In the genomic region with DNA sequence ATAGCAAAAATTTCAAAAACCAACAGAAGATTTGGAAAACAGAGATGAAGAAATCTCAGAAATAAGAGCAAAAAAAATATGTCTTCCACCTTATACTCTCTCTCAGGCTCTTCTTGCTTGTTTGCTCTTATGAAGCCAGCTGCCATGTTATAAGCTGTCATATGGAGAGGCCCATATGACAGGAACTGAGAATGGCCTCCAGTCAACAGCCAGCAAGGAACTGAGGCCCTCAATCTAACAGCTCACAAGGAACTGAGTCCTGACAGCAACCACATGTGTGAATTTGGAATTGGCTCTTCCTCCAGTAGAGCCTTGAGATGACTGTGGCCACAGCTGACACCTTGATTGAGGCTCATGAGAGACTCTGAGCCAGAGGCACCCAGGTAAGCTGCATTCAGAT, we compare ENCODE assay signal across 18 cellular contexts. TPM values are rescaled to one million over a fixed set of nuclear protein-coding genes. Genes with fewer than 3 reads are reported as not detected.
DNase-seq lines count a peak whose midpoint lies in the region; ATAC-seq, FAIRE-seq and TF ChIP-seq lines count a peak whose summit lies in the region.
"Had no signal": no experiment of that assay in that cellular context is flagged by ENCODE, and none has a peak within 500 bp of the region (broad histone marks: within the 10 kb centered on the region; RNA-seq: fewer than 3 reads in every experiment).

No MANE protein-coding gene starts in this region.

- POLR2A ChIA-PET in HCT116 (lab: Charles Lee), result no interaction called here

- dilution Hi-C loops in keratinocyte (cut with MboI; ENCODE audit: extremely low pct_ligation_motif_present, low sequenced_read_pairs), result no loop called here

- TF ChIP-seq CTCF in HCT116 (IDR thresholded peaks at IDR 0.05 in 2 of 3, conservative IDR thresholded peaks at IDR 0.05 in 1 of 3; ENCODE audit: borderline replicate concordance in 1 of 3, insufficient read depth in 1 of 3, low read depth in 2 of 3, low read length in 2 of 3), result no peak
- TF ChIP-seq CTCF in keratinocyte (optimal IDR thresholded peaks at IDR 0.05 in 1 of 3, IDR thresholded peaks at IDR 0.05 in 1 of 3, conservative IDR thresholded peaks at IDR 0.05 in 1 of 3; ENCODE audit: extremely low read depth in 1 of 3, insufficient read depth in 2 of 3, low read length in 3 of 3), result no peak
- no peak for TF ChIP-seq CTCF in mucosa of descending colon (IDR thresholded peaks at IDR 0.05)

- H3K36me3 ChIP-seq in ACC112 (ENCODE audit: insufficient read depth, low read length) (no peaks in the 10 kb centered on the region), HCT116 (ENCODE audit: control insufficient read depth in 1 of 2, insufficient read depth in 2 of 2, low read length in 2 of 2) (no peaks in the 10 kb centered on the region), keratinocyte (ENCODE audit: control insufficient read depth in 2 of 2, extremely low read depth in 1 of 2, insufficient read depth in 2 of 2, low read length in 2 of 2) (no peaks in the 10 kb centered on the region), mucosa of descending colon (ENCODE audit: low read depth) (no peaks in the 10 kb centered on the region)
- H3K36me3 ChIP-seq: BLaER1 treated with 17β-estradiol and CSF1 and Interleukin-3, amounts not matched to agents 10 nM and 100 nM; HAP-1 had no signal

- H3K9me3 Mint-ChIP-seq in activated T-helper 17 cell treated with anti-CD3 and anti-CD28 coated beads, Interleukin-2, amount 50 U/mL, for 72 hours, result no peaks in the 10 kb centered on the region

- H3K9me1 ChIP-seq in keratinocyte (ENCODE audit: control insufficient read depth, extremely low read depth, insufficient read depth, low read length), result no peaks in the 10 kb centered on the region

- RAD21 ChIA-PET in HCT116 (lab: Charles Lee; ENCODE audit: low non-redundant PET in 1 of 2, low total read pairs in 2 of 2, uncharacterized antibody in 2 of 2, unreplicated experiment in 2 of 2), result no interaction called here

- H3K79me2 ChIP-seq in ACC112 (ENCODE audit: control insufficient read depth, insufficient read depth, low read length, unreplicated experiment), result no peaks in the 10 kb centered on the region
- no peaks in the 10 kb centered on the region for H3K79me2 ChIP-seq in HCT116 (ENCODE audit: insufficient read depth, low read length)
- H3K79me2 ChIP-seq in keratinocyte (ENCODE audit: control insufficient read depth, insufficient read depth, low read length), result no peaks in the 10 kb centered on the region

- H3K27me3 Mint-ChIP-seq in activated T-helper 17 cell treated with anti-CD3 and anti-CD28 coated beads, Interleukin-2, amount 50 U/mL, for 72 hours, result no peaks in the 10 kb centered on the region

- no peak overlapping the region; the same call in 1 of the 2 replicates for H3K9ac ChIP-seq in HCT116 (ENCODE audit: low read length)
- H3K9ac ChIP-seq in keratinocyte (ENCODE audit: control insufficient read depth, extremely low read depth, insufficient read depth, low read length), result no peak overlapping the region
- H3K9ac ChIP-seq: BLaER1 treated with 17β-estradiol and CSF1 and Interleukin-3, amounts not matched to agents 10 nM and 100 nM; GM23248 had no signal

- TF ChIP-seq RAD21 in HCT116 (IDR thresholded peaks at IDR 0.05; ENCODE audit: low read depth), result no peak

- H3K27me3 ChIP-seq in ACC112 (ENCODE audit: insufficient read depth, low read length) (no peaks in the 10 kb centered on the region), HCT116 (ENCODE audit: insufficient read depth, low read length) (no peaks in the 10 kb centered on the region), keratinocyte (ENCODE audit: control insufficient read depth, extremely low read depth, insufficient read depth, low read length) (no peaks in the 10 kb centered on the region)

- no peak for TF ChIP-seq POLR2A in HCT116 (IDR thresholded peaks at IDR 0.05; ENCODE audit: borderline replicate concordance, extremely low read depth, insufficient read depth, insufficient read length)

- H3K36me3 Mint-ChIP-seq in activated T-helper 17 cell treated with anti-CD3 and anti-CD28 coated beads, Interleukin-2, amount 50 U/mL, for 72 hours (ENCODE audit: low read depth), result no peaks in the 10 kb centered on the region

- H3K9me3 ChIP-seq in HCT116 (ENCODE audit: control insufficient read depth in 1 of 2, insufficient read depth in 1 of 2, low read depth in 1 of 2, low read length in 2 of 2), result no peaks in the 10 kb centered on the region
- no peaks in the 10 kb centered on the region for H3K9me3 ChIP-seq in keratinocyte (ENCODE audit: control insufficient read depth, low read depth, low read length)
- H3K9me3 ChIP-seq in mucosa of descending colon, result no peaks in the 10 kb centered on the region
- H3K9me3 ChIP-seq: A549, HAP-1 had no signal

- CTCF ChIA-PET in HCT116 (lab: Charles Lee), result no interaction called here

- peak overlapping the region; percentile 59 for H3K27ac Mint-ChIP-seq in activated T-helper 17 cell treated with anti-CD3 and anti-CD28 coated beads, Interleukin-2, amount 50 U/mL, for 72 hours
- H3K27ac Mint-ChIP-seq: IgD-negative memory B cell had no signal

- H2AFZ ChIP-seq in ACC112 (ENCODE audit: low read length, unreplicated experiment) (peak overlapping the region; percentile 75), HCT116 (ENCODE audit: low read depth, low read length, poor library complexity, severe bottlenecking) (no peak overlapping the region), keratinocyte (ENCODE audit: control insufficient read depth, low read length) (peak overlapping the region; percentile 52)
- H2AFZ ChIP-seq: GM23248 had no signal

- no peak overlapping the region for H3K4me3 ChIP-seq in ACC112 (ENCODE audit: low read depth, low read length)
- H3K4me3 ChIP-seq in HCT116 (replicated peaks in 1 of 2; ENCODE audit: low read depth in 1 of 2, low read length in 2 of 2), result peak overlapping the region; percentile 42 to 47
- no peak overlapping the region for H3K4me3 ChIP-seq in keratinocyte (ENCODE audit: control insufficient read depth in 2 of 3, extremely low read depth in 1 of 3, insufficient read depth in 2 of 3, low read depth in 1 of 3, low read length in 3 of 3)
- no peak overlapping the region for H3K4me3 ChIP-seq in mucosa of descending colon
- H3K4me3 ChIP-seq: A549; BLaER1 treated with 17β-estradiol and CSF1 and Interleukin-3, amounts not matched to agents 10 nM and 100 nM; GM23248; HAP-1 had no signal

- intact Hi-C loops in HCT116 (cut with micrococcal nuclease) (no loop called here), mucosa of descending colon (cut with DNase I, micrococcal nuclease) (no loop called here)

- no peaks in the 10 kb centered on the region for H3K4me1 Mint-ChIP-seq in activated T-helper 17 cell treated with anti-CD3 and anti-CD28 coated beads, Interleukin-2, amount 50 U/mL, for 72 hours
- H3K4me1 Mint-ChIP-seq: IgD-negative memory B cell had no signal

- H4K20me1 ChIP-seq in HCT116 (ENCODE audit: insufficient read depth) (no peaks in the 10 kb centered on the region), keratinocyte (ENCODE audit: control insufficient read depth, extremely low read depth, insufficient read depth, low read length) (no peaks in the 10 kb centered on the region)
- H4K20me1 ChIP-seq: BLaER1 treated with 17β-estradiol and CSF1 and Interleukin-3, amounts not matched to agents 10 nM and 100 nM had no signal

- H3K4me2 ChIP-seq in HCT116 (ENCODE audit: low read length) (peak overlapping the region; percentile 67), keratinocyte (ENCODE audit: control insufficient read depth, extremely low read depth, insufficient read depth, low read depth, low read length) (no peak overlapping the region)
- H3K4me2 ChIP-seq: A549 had no signal

- FAIRE-seq in keratinocyte (lab: Jason Lieb, UNC), result no peak
- FAIRE-seq: G401.6 had no signal

- no peak for DNase-seq in HCT116 (ENCODE audit: low read depth, low spot score)
- no peak for DNase-seq in keratinocyte (ENCODE audit: low read depth, low spot score)
- no peak for DNase-seq in mucosa of descending colon
- DNase-seq: NCI-H1105, NCI-H1694, NCI-H774, SHP77 treated with DMSO at 0.1 percent for 48 hours had no signal

- H3K27ac ChIP-seq in ACC112 (ENCODE audit: low read depth, low read length) (no peak overlapping the region), HCT116 (ENCODE audit: low read depth, low read length) (peak overlapping the region; percentile 71; the same call in 1 of the 2 replicates), keratinocyte (ENCODE audit: control insufficient read depth, insufficient read depth, low read length) (peak overlapping the region; percentile 45)
- H3K27ac ChIP-seq: A549, GM23248 had no signal

- H3K4me3 Mint-ChIP-seq in activated T-helper 17 cell treated with anti-CD3 and anti-CD28 coated beads, Interleukin-2, amount 50 U/mL, for 72 hours, result peak overlapping the region; percentile 40

- BruUV-seq in HCT116 (replicated peaks; lab: Mats Ljungman, UMichigan), result TSS peak; percentile 76

- H3K9me2 ChIP-seq in HCT116 (ENCODE audit: insufficient read depth), result no peaks in the 10 kb centered on the region

- ATAC-seq in HCT116 (no peak), GM18907 (IDR thresholded peaks at IDR 0.05; ENCODE audit: unreplicated experiment) (no peak), mucosa of descending colon (no peak), HG03139 (IDR thresholded peaks at IDR 0.05; ENCODE audit: unreplicated experiment) (no peak)
- peak; percentile 65 for ATAC-seq in activated T-helper 17 cell treated with anti-CD3 and anti-CD28 coated beads, Interleukin-2, amount 50 U/mL, for 72 hours (replicated peaks)

- H3K4me1 ChIP-seq in ACC112 (ENCODE audit: control insufficient read depth, insufficient read depth, low read length, unreplicated experiment) (no peaks in the 10 kb centered on the region), HCT116 (ENCODE audit: control insufficient read depth in 1 of 2, insufficient read depth in 2 of 2, low read length in 2 of 2) (peaks cover 0 to 13% of the 10 kb centered on the region in 2 experiments; a peak in 1 of 4 replicates), keratinocyte (ENCODE audit: control insufficient read depth, extremely low read depth, insufficient read depth, low read length) (no peaks in the 10 kb centered on the region), mucosa of descending colon (ENCODE audit: low read depth) (no peaks in the 10 kb centered on the region)
- H3K4me1 ChIP-seq: A549 had no signal

TF ChIP-seq in HCT116, 20 proteins besides CTCF, POLR2A, EP300 and RAD21 (continues in another document):
- TF ChIP-seq TCF7L2 (IDR thresholded peaks at IDR 0.05; ENCODE audit: borderline replicate concordance, extremely low read depth, insufficient read depth, insufficient read length), result no peak

RNA-seq across cellular contexts. Expression of a gene that starts 51.3 kb away (rescaled TPM):
- total RNA-seq in HCT116 (2021; ENCODE audit: unreplicated experiment) (13.6 TPM), mucosa of descending colon (100 to 1,000 TPM; 270 to 401 (median 390) TPM)
- polyA plus RNA-seq in HCT116 (2012), result 4.9 and 6.1 TPM in 2 replicates
- 10 to 100 TPM in 1 of 2 donors, 1 to 10 TPM in 1; 4.5 to 20.4 TPM for total RNA-seq in activated T-helper 17 cell treated with anti-CD3 and anti-CD28 coated beads, Interleukin-2, amount 50 U/mL, for 72 hours
- polyA plus RNA-seq in keratinocyte, result 49.4 to 69.7 TPM (median 63.2 TPM) in 3 replicates
- 37.8 TPM for polyA plus RNA-seq in keratinocyte (2011; ENCODE audit: low read depth)
- 50.1 and 74.1 TPM in 2 replicates for polyA plus RNA-seq in keratinocyte (2011; cell fraction: cytosol; rRNA removed)
- 49.4 and 56.3 TPM in 2 replicates for polyA plus RNA-seq in keratinocyte (2011; cell fraction: nucleus; rRNA removed)
- 40.7 and 57.5 TPM in 2 replicates for polyA plus RNA-seq in keratinocyte (2012; ENCODE audit: low replicate concordance)
- 24.3 to 113 TPM (median 89.0 TPM) in 3 replicates for polyA minus RNA-seq in keratinocyte
- 54.1 TPM for polyA minus RNA-seq in keratinocyte (2011; cell fraction: cytosol; rRNA and poly(A)+ RNA removed)
- polyA minus RNA-seq in keratinocyte (2011; cell fraction: nucleus; rRNA and poly(A)+ RNA removed), result 32.5 and 63.0 TPM in 2 replicates
- total RNA-seq: GM23248, OCI-LY7 had no signal
- polyA plus RNA-seq: IgD-negative memory B cell had no signal

Comparison
In these comparisons a context has a peak if more than half of its experiments do, and no peak if none do; other contexts are left out.
1. H3K4me3 ChIP-seq: peak in HCT116 (2 of 2); none in ACC112 (single experiment), keratinocyte (0 of 3) and mucosa of descending colon (single experiment).
2. RNA of a gene that starts 51.3 kb away (total RNA-seq): 270 to 401 TPM in mucosa of descending colon; 4.5 to 20.4 TPM in activated T-helper 17 cell treated with anti-CD3 and anti-CD28 coated beads, Interleukin-2, amount 50 U/mL, for 72 hours and 13.6 TPM in HCT116 (single experiment); every median in the first group is over 10 times any median in the second.